18 cellular contexts compared by ENCODE assay signal in the genomic region with DNA sequence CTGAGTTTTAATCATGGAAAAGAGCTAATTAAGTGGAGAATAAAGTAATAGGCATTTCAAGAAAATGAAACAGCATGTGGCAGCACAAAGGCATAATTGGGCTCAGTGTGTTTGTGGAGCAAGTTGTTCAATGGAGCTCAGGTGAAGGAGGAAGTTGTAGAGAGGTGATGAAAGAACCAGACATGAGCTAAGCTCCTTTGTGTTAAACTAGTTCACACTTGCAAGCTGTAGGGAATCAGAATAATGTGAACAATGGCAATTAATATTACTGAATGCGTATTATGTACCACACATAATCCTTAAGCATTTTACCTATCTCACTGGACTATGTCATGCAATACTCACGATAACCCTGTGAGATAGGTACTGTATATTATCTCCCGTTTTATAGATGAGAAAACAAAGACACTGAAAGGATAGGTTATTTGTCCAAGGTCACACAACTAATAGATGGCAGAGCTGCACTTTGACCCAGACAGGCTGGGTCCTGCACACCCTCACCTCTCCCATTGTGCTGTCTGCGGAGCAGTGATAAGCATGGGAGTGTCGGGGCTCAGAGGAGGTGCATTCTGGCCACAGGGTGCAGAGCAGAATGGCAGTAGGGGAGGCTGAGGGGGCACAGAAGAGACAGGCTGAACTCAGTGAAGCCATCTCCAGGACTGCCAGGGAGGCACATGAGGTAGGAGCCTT. TPM values are rescaled to one million over a fixed set of nuclear protein-coding genes. Genes with fewer than 3 reads are reported as not detected.
"Had no signal": no experiment of that assay in that cellular context is flagged by ENCODE, and none has a peak within 500 bp of the region (broad histone marks: within the 10 kb centered on the region; RNA-seq: fewer than 3 reads in every experiment).

No MANE protein-coding gene starts in this region.

- ATAC-seq: activated naive CD4-positive, alpha-beta T cell treated with anti-CD3 and anti-CD28 coated beads, Interleukin-2, amount 50 U/mL, for 72 hours; heart left ventricle; T-cell had no signal

- H3K4me3 Mint-ChIP-seq: activated CD4-positive, alpha-beta memory T cell treated with anti-CD3 and anti-CD28 coated beads, Interleukin-2, amount 10 ng/mL, durations not matched to agents 7 days and 5 days; activated T-cell treated with anti-CD3 and anti-CD28 coated beads, Interleukin-2, amount 50 U/mL, for 24 hours; nephron; stimulated activated naive CD8-positive, alpha-beta T cell treated with anti-CD3 and anti-CD28 coated beads, Interleukin-15, Interleukin-2, amounts not matched to agents 100 ng/mL and 50 ng/mL, for 24 hours; T-cell had no signal

- H3K27ac Mint-ChIP-seq: activated CD4-positive, alpha-beta memory T cell treated with anti-CD3 and anti-CD28 coated beads, Interleukin-2, amount 10 ng/mL, durations not matched to agents 7 days and 5 days; activated T-cell treated with anti-CD3 and anti-CD28 coated beads, Interleukin-2, amount 50 U/mL, for 24 hours; nephron; stimulated activated naive CD8-positive, alpha-beta T cell treated with anti-CD3 and anti-CD28 coated beads, Interleukin-15, Interleukin-2, amounts not matched to agents 100 ng/mL and 50 ng/mL, for 24 hours; T-cell had no signal

- H3K4me3 ChIP-seq: colonic mucosa, heart left ventricle, upper lobe of left lung had no signal

- H3K4me1 ChIP-seq: colonic mucosa had no signal

- H3K36me3 ChIP-seq: colonic mucosa, upper lobe of left lung had no signal

- H3K9me3 Mint-ChIP-seq: activated CD4-positive, alpha-beta memory T cell treated with anti-CD3 and anti-CD28 coated beads, Interleukin-2, amount 10 ng/mL, durations not matched to agents 7 days and 5 days; activated T-cell treated with anti-CD3 and anti-CD28 coated beads, Interleukin-2, amount 50 U/mL, for 24 hours; nephron; stimulated activated naive CD8-positive, alpha-beta T cell treated with anti-CD3 and anti-CD28 coated beads, Interleukin-15, Interleukin-2, amounts not matched to agents 100 ng/mL and 50 ng/mL, for 24 hours; T-cell had no signal

- DNase-seq: activated CD4-positive, alpha-beta memory T cell treated with anti-CD3 and anti-CD28 coated beads, Interleukin-2, amount 10 ng/mL, durations not matched to agents 7 days and 5 days; activated CD4-positive, alpha-beta T cell treated with anti-CD3 and anti-CD28 coated beads for 4 hours; activated effector memory CD4-positive, alpha-beta T cell treated with Interleukin-2 at 50 U/mL for 16 hours; activated T-cell treated with anti-CD3 and anti-CD28 coated beads, Interleukin-2, amount 50 U/mL, for 24 hours; caudate nucleus; colonic mucosa; foreskin melanocyte; heart left ventricle; mesendoderm; occipital lobe; stimulated activated CD4-positive, alpha-beta T cell treated with anti-CD3 and anti-CD28 coated beads, Interleukin-15, amount 100 ng/mL, for 24 hours; stimulated activated CD4-positive, alpha-beta T cell treated with anti-CD3 and anti-CD28 coated beads, Interleukin-4, amount 100 ng/mL, for 1 hour; T-cell; T1000; upper lobe of left lung had no signal

- H3K27me3 ChIP-seq: colonic mucosa, heart left ventricle, upper lobe of left lung had no signal

- H3K27me3 Mint-ChIP-seq: stimulated activated naive CD8-positive, alpha-beta T cell treated with anti-CD3 and anti-CD28 coated beads, Interleukin-15, Interleukin-2, amounts not matched to agents 100 ng/mL and 50 ng/mL, for 24 hours had no signal

- H3K36me3 Mint-ChIP-seq: T-cell had no signal

- H3K9me3 ChIP-seq: colonic mucosa, heart left ventricle, upper lobe of left lung had no signal

- H3K27ac ChIP-seq: colonic mucosa, heart left ventricle, upper lobe of left lung had no signal

RNA-seq across cellular contexts. Expression of gene OLFML1, which starts 8.9 kb away (rescaled TPM):
- total RNA-seq: activated CD4-positive, alpha-beta memory T cell treated with anti-CD3 and anti-CD28 coated beads, Interleukin-2, amount 10 ng/mL, durations not matched to agents 7 days and 5 days; activated naive CD4-positive, alpha-beta T cell treated with anti-CD3 and anti-CD28 coated beads, Interleukin-2, amount 50 U/mL, for 72 hours had no signal
